8 cellular contexts compared by ENCODE assay signal in genomic region chr7:103344453-103345149, GRCh38. TPM values are rescaled to one million over a fixed set of nuclear protein-coding genes. Genes with fewer than 3 reads are reported as not detected.
A peak's percentile ranks its signal among the peaks of the same experiment; 100 is the strongest.
DNase-seq lines count a peak whose midpoint lies in the region; ATAC-seq lines count a peak whose summit lies in the region.

TSS of gene DNAJC2 (minus strand) at chr7:103344767. CDS start at chr7:103344622, 145 bp downstream.

- no peak within 1 kb of the TSS for H4K5ac ChIP-seq in mesendoderm (ENCODE audit: low read length)

- H3K27ac ChIP-seq in mesendoderm (ENCODE audit: low read depth, low read length), result no peak within 1 kb of the TSS

- ATAC-seq in GM21360 (IDR thresholded peaks at IDR 0.05; ENCODE audit: unreplicated experiment), result peak; percentile 75

- H3K79me2 ChIP-seq in mesendoderm (ENCODE audit: control insufficient read depth, insufficient read depth, low read length), result peaks cover 44% of the 10 kb centered on the region

- H2BK15ac ChIP-seq in mesendoderm (replicated peaks; ENCODE audit: low read depth), result no peak within 1 kb of the TSS

- no peak within 1 kb of the TSS for H4K8ac ChIP-seq in mesendoderm (ENCODE audit: low read depth, low read length)

- H3K79me1 ChIP-seq in mesendoderm (ENCODE audit: low read length), result peaks cover 6% of the 10 kb centered on the region

- H3K27me3 ChIP-seq in endocrine pancreas (ENCODE audit: control insufficient read depth, insufficient read depth, low read length) (no peaks in the 10 kb centered on the region), mesendoderm (ENCODE audit: insufficient read depth, low read length, poor library complexity) (no peaks in the 10 kb centered on the region)

- H2BK5ac ChIP-seq in mesendoderm (ENCODE audit: low read length), result no peak within 1 kb of the TSS

- H3K4me3 ChIP-seq in endocrine pancreas (ENCODE audit: control insufficient read depth, insufficient read depth, low read length) (peak within 1 kb of the TSS; percentile 93), mesendoderm (ENCODE audit: low read length) (peak within 1 kb of the TSS; percentile 83)

- peak; percentile 92 for DNase-seq in COR-L47 (lab: John Stamatoyannopoulos, UW)
- DNase-seq in HT1080 (ENCODE audit: low read depth), result peak; percentile 84
- peak; percentile 62 for DNase-seq in NOMO-1 treated with dmso at 0.1 percent for 144 hours (lab: John Stamatoyannopoulos, UW; ENCODE audit: unreplicated experiment)
- DNase-seq in activated CD8-positive, alpha-beta memory T cell treated with anti-CD3 and anti-CD28 coated beads for 48 hours (ENCODE audit: low read depth in 2 of 3, low spot score in 2 of 3), result peak; percentile 47 to 68 (median 55)
- DNase-seq in mesendoderm, result peak; percentile 96
- DNase-seq in stimulated activated CD8-positive, alpha-beta memory T cell treated with anti-CD3 and anti-CD28 coated beads, Interleukin-12 subunit alpha, Interleukin-12 subunit beta, amount 100 ng/mL, for 4 hours (ENCODE audit: low read depth), result peak; percentile 67

- H3K4me1 ChIP-seq in endocrine pancreas (ENCODE audit: control insufficient read depth, insufficient read depth, low read length) (peaks cover 22% of the 10 kb centered on the region), mesendoderm (ENCODE audit: control insufficient read depth, low read depth, low read length) (no peaks in the 10 kb centered on the region)

- no peak within 1 kb of the TSS for H2AK5ac ChIP-seq in mesendoderm (ENCODE audit: low read length)

- H3K18ac ChIP-seq in mesendoderm (ENCODE audit: low read length), result no peak within 1 kb of the TSS

- H3K23ac ChIP-seq in mesendoderm (ENCODE audit: low read length), result no peak within 1 kb of the TSS

- H3K56ac ChIP-seq in mesendoderm (ENCODE audit: low read length), result peak within 1 kb of the TSS; percentile 94

- H3K4ac ChIP-seq in mesendoderm (ENCODE audit: low read depth, low read length), result peak within 1 kb of the TSS; percentile 66

- H3K9me3 ChIP-seq in endocrine pancreas (ENCODE audit: control insufficient read depth, low read length), result no peaks in the 10 kb centered on the region

- WGBS in mesendoderm (ENCODE audit: extremely low coverage, insufficient coverage, low lambda C conversion rate), result 100% methylated on average over 2 of the region's 43 CpGs

- H3K9ac ChIP-seq in endocrine pancreas (ENCODE audit: control insufficient read depth, insufficient read depth, low read length) (peak within 1 kb of the TSS; percentile 95), mesendoderm (ENCODE audit: low read length) (peak within 1 kb of the TSS; percentile 89)

- no peak within 1 kb of the TSS for H2BK120ac ChIP-seq in mesendoderm (ENCODE audit: low read depth, low read length)

- H3K36me3 ChIP-seq in endocrine pancreas (ENCODE audit: control insufficient read depth, insufficient read depth, low read length) (no peaks in the 10 kb centered on the region), mesendoderm (ENCODE audit: control insufficient read depth, insufficient read depth, low read length) (peaks cover 3% of the 10 kb centered on the region)

- H3K4me2 ChIP-seq in mesendoderm (ENCODE audit: low read length), result peak within 1 kb of the TSS; percentile 83

RNA-seq across cellular contexts. Expression of gene DNAJC2, which starts in this region (rescaled TPM):
- 29.0 and 31.0 TPM in 2 replicates for total RNA-seq in HT1080 (2014; rRNA removed; shearing (Covaris generic))
- polyA plus RNA-seq in HT1080 (2015; cell fraction: cytosol; rRNA removed), result 32.2 and 38.1 TPM in 2 replicates
- 61.5 and 65.1 TPM in 2 replicates for polyA plus RNA-seq in HT1080 (2015; cell fraction: nucleus; rRNA removed)
- polyA plus RNA-seq in mesendoderm (2013, experiment 1 of 2), result 113 TPM
- 118 TPM for polyA plus RNA-seq in mesendoderm (2013, experiment 2 of 2)
